ENCODE assay signal across 1 cellular context in genomic region chrX:115322375-115322774, GRCh38.
A peak's percentile ranks its signal among the peaks of the same experiment; 100 is the strongest.
TF ChIP-seq lines count a peak whose summit lies in the region.

No MANE protein-coding gene starts in this region.

TF ChIP-seq in K562, 482 proteins besides CTCF, POLR2A, EP300 and RAD21 (continued from another document):
- TF ChIP-seq HOMEZ (CRISPR knock-in tag; IDR thresholded peaks at IDR 0.05) = peak; percentile 69; the same call in 1 of the 2 replicates
- no peak for TF ChIP-seq NEUROD1 (IDR thresholded peaks at IDR 0.05; ENCODE audit: borderline replicate concordance, low read depth, low read length, partially characterized antibody)
- TF ChIP-seq ZFPM2 (CRISPR knock-in tag; IDR thresholded peaks at IDR 0.05) = no peak
TF ChIP-seq in K562: peak in this region for 86.
